ENCODE assay signal across 15 cellular contexts in the genomic region with DNA sequence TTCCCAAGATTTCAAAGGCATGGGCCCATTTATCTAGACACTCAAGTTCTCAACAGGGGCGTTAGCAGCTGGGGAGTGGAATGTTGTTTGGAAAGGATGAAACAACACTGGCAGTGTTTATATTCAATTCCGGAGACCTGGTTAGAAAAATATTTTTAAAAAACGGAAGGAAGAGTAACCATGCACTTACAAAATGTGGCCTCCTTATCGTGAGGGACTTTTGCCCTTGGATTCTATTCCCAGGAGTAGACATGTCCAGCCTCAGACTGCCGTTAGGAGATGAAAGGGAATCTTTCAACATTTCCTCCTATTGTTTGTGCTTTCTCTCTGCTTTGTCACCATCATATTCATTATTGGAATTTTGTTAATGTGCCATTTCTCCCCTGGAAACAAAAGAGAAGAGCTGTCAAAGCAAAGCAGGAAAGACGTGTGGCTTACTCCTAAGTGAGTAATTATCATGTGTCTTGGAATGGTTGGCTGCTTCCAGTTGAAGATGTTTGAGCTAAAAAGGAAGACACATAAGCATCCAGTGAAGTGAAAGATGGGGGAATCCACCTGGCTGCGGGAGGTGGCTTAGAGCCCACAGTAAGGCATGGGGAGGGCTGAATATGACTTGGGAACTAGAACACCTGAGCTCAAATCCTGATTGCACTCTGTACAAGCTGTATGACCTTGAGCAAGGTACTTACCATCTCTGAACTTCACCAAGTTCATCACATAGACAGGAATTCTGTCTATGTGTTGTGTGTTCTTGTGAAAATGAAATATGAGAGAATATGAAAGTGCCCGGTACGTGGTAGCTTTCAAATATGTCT.
A peak's percentile ranks its signal among the peaks of the same experiment; 100 is the strongest.
DNase-seq lines count a peak whose midpoint lies in the region; ATAC-seq and TF ChIP-seq lines count a peak whose summit lies in the region.
"Had no signal": no experiment of that assay in that cellular context is flagged by ENCODE, and none has a peak within 500 bp of the region (broad histone marks: within the 10 kb centered on the region; RNA-seq: fewer than 3 reads in every experiment).

No MANE protein-coding gene starts in this region.

- no peak overlapping the region for H4K12ac ChIP-seq in trophoblast cell (ENCODE audit: low read depth, low read length)

- H2BK12ac ChIP-seq in trophoblast cell (ENCODE audit: low read length), result no peak overlapping the region

- peak overlapping the region; percentile 2 for H3K4me2 ChIP-seq in trophoblast cell (ENCODE audit: low read length)
- H3K4me2 ChIP-seq: BLaER1 had no signal

- 39 to 41% methylated on average over 9 of the region's 9 CpGs for WGBS in body of pancreas, 2 donors
- 68% methylated on average over 9 of the region's 9 CpGs for WGBS in right cardiac atrium
- no CpG with 5 or more reads among the region's 9 CpGs for WGBS in trophoblast cell (ENCODE audit: extremely low coverage, insufficient coverage, insufficient read length)
- WGBS in testis, 2 donors, result 72 to 73% methylated on average over 9 of the region's 9 CpGs

- TF ChIP-seq CTCF in body of pancreas (IDR thresholded peaks at IDR 0.05) (peak in 2 of 7 experiments; percentile 14 to 16), testis (IDR thresholded peaks at IDR 0.05) (no peak)

- H3K14ac ChIP-seq in trophoblast cell (ENCODE audit: low read length), result no peak overlapping the region

- H2AFZ ChIP-seq in trophoblast cell (ENCODE audit: insufficient read depth, low read length, poor library complexity), result no peak overlapping the region

- no peak overlapping the region for H3K9ac ChIP-seq in trophoblast cell (ENCODE audit: low read length)
- H3K9ac ChIP-seq: BLaER1 had no signal

- H2AK5ac ChIP-seq in trophoblast cell (ENCODE audit: low read length), result no peak overlapping the region

- DNase-seq in HT1080 (ENCODE audit: low read depth) (peak; percentile 67), body of pancreas (peak; percentile 32 to 60 (median 50)), right cardiac atrium (no peak), trophoblast cell (no peak), 8988T (no peak), testis (no peak), hypothalamus (lab: John Stamatoyannopoulos, UW) (no peak)
- DNase-seq in stimulated activated CD4-positive, alpha-beta T cell treated with anti-CD3 and anti-CD28 coated beads, Interleukin-4, amount 100 ng/mL, for 24 hours, result no peak
- DNase-seq: activated CD4-positive, alpha-beta T cell treated with anti-CD3 and anti-CD28 coated beads for 48 hours; cerebellar nuclear complex; DMS79; NCI-H1436 had no signal

- no peak overlapping the region for H4K91ac ChIP-seq in trophoblast cell (ENCODE audit: low read depth, low read length)

- H3K4ac ChIP-seq in trophoblast cell (ENCODE audit: low read depth, low read length), result no peak overlapping the region

- ATAC-seq in body of pancreas, result peak; percentile 84
- ATAC-seq in right cardiac atrium, result peak; percentile 54 to 91
- ATAC-seq: activated naive CD4-positive, alpha-beta T cell treated with anti-CD3 and anti-CD28 coated beads, Interleukin-2, amount 50 U/mL, for 72 hours had no signal

- H3K4me1 ChIP-seq in body of pancreas (peaks cover 41% of the 10 kb centered on the region), right cardiac atrium (ENCODE audit: control insufficient read depth, insufficient read depth, low read length) (peaks cover 4% of the 10 kb centered on the region), trophoblast cell (ENCODE audit: control insufficient read depth in 1 of 2, insufficient read depth in 2 of 2, low read length in 2 of 2) (no peaks in the 10 kb centered on the region), testis (no peaks in the 10 kb centered on the region)
- H3K4me1 ChIP-seq: BLaER1 had no signal

- H3K9me3 ChIP-seq in body of pancreas, result no peaks in the 10 kb centered on the region
- H3K9me3 ChIP-seq in right cardiac atrium (ENCODE audit: control insufficient read depth, low read length), result no peaks in the 10 kb centered on the region
- no peaks in the 10 kb centered on the region for H3K9me3 ChIP-seq in trophoblast cell (ENCODE audit: insufficient read depth, low read depth, low read length)
- no peaks in the 10 kb centered on the region for H3K9me3 ChIP-seq in testis
- H3K9me3 ChIP-seq: BLaER1 had no signal

- H3K23ac ChIP-seq in trophoblast cell (ENCODE audit: low read length), result no peak overlapping the region

- H3K79me2 ChIP-seq in trophoblast cell (ENCODE audit: control insufficient read depth, insufficient read depth, low read length, poor library complexity), result no peaks in the 10 kb centered on the region

- H3K27ac ChIP-seq in body of pancreas (peak overlapping the region; percentile 15 to 58 (median 40)), right cardiac atrium (ENCODE audit: low read length) (peak overlapping the region; percentile 30), trophoblast cell (ENCODE audit: low read depth, low read length) (no peak overlapping the region), testis (no peak overlapping the region)
- H3K27ac ChIP-seq: BLaER1, SK-N-MC had no signal

- H2BK120ac ChIP-seq in trophoblast cell (ENCODE audit: insufficient read depth, low read length, poor library complexity), result no peak overlapping the region

- H3K27me3 ChIP-seq in body of pancreas (no peaks in the 10 kb centered on the region), right cardiac atrium (ENCODE audit: control insufficient read depth, insufficient read depth) (no peaks in the 10 kb centered on the region), trophoblast cell (ENCODE audit: insufficient read depth, low read length) (no peaks in the 10 kb centered on the region), testis (no peaks in the 10 kb centered on the region)
- H3K27me3 ChIP-seq: BLaER1 had no signal

- H3K18ac ChIP-seq in trophoblast cell (ENCODE audit: low read length), result no peak overlapping the region

- H3K4me3 ChIP-seq in body of pancreas, result no peak overlapping the region
- H3K4me3 ChIP-seq in right cardiac atrium (ENCODE audit: low read length), result no peak overlapping the region
- H3K4me3 ChIP-seq in trophoblast cell (ENCODE audit: low read depth, low read length), result no peak overlapping the region
- H3K4me3 ChIP-seq in testis, result no peak overlapping the region
- H3K4me3 ChIP-seq: BLaER1, SK-N-MC had no signal

- H2BK5ac ChIP-seq in trophoblast cell (ENCODE audit: low read depth, low read length, poor library complexity), result no peak overlapping the region

- no peak overlapping the region for H4K8ac ChIP-seq in trophoblast cell (ENCODE audit: low read depth, low read length)

- H3K79me1 ChIP-seq in trophoblast cell (ENCODE audit: low read length), result no peaks in the 10 kb centered on the region

- H3K36me3 ChIP-seq in body of pancreas (replicated peaks in 1 of 2; ENCODE audit: insufficient read depth in 1 of 2, low read depth in 2 of 2), result no peaks in the 10 kb centered on the region
- no peaks in the 10 kb centered on the region for H3K36me3 ChIP-seq in trophoblast cell (ENCODE audit: control insufficient read depth in 1 of 2, insufficient read depth in 2 of 2, low read length in 2 of 2)
- H3K36me3 ChIP-seq in testis (ENCODE audit: low read depth, missing control alignments), result no peaks in the 10 kb centered on the region
- H3K36me3 ChIP-seq: BLaER1 had no signal

- intact Hi-C loops in body of pancreas (cut with DNase I) (no loop called here), right cardiac atrium (cut with DNase I) (no loop called here), testis (cut with DNase I; ENCODE audit: low total_unique reads) (no loop called here)

- TF ChIP-seq POLR2A in body of pancreas (IDR thresholded peaks at IDR 0.05) (no peak), testis (IDR thresholded peaks at IDR 0.05) (no peak)

Comparison
In these comparisons a context has a peak if more than half of its experiments do, and no peak if none do; other contexts are left out.
1. DNase-seq: peak in HT1080 (single experiment) and body of pancreas (4 of 4); none in right cardiac atrium (0 of 3), trophoblast cell (0 of 2), 8988T (single experiment), stimulated activated CD4-positive, alpha-beta T cell treated with anti-CD3 and anti-CD28 coated beads, Interleukin-4, amount 100 ng/mL, for 24 hours (single experiment), testis (single experiment) and hypothalamus (0 of 51).
2. H3K27ac ChIP-seq: peak in body of pancreas (4 of 4) and right cardiac atrium (single experiment); none in trophoblast cell (single experiment) and testis (0 of 2).